6 cellular contexts compared by ENCODE assay signal in the genomic region with DNA sequence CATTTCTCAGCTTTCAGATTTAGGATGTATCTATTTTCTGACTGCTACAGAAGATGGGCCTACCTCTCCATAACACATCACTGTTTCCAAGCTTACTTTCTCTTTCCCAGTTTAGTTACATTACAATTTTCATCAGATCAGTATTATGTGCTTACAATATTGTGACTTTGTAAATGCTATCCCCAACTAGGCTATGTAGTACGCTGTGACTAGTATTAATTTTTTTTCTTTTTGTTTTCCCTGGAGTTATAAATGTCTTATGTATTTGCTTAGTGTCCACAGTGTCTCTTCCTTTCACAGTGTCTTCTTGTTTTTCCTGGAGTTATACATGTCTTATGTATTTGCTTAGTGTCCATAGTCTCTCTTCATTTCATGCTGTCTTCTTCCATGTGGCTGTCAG.
"Had no signal": no experiment of that assay in that cellular context is flagged by ENCODE, and none has a peak within 500 bp of the region (broad histone marks: within the 10 kb centered on the region; RNA-seq: fewer than 3 reads in every experiment).

No MANE protein-coding gene starts in this region.

- H3K27ac Mint-ChIP-seq: GM23338, H9, HFFc6 had no signal

- DNase-seq: H9, HCEC 1CT, HFFc6, IMR-90, KBM-7 had no signal

- H3K4me2 ChIP-seq: GM23338 had no signal

- ATAC-seq: GM23338 had no signal

- H3K4me3 ChIP-seq: GM23338 had no signal

- H2AFZ ChIP-seq: GM23338 had no signal

- H3K4me3 Mint-ChIP-seq: GM23338, H9, HFFc6 had no signal
